ENCODE assay signal across 12 cellular contexts in genomic region chr7:13908667-13909382, GRCh38.
A peak's percentile ranks its signal among the peaks of the same experiment; 100 is the strongest.
DNase-seq lines count a peak whose midpoint lies in the region; ATAC-seq and TF ChIP-seq lines count a peak whose summit lies in the region.
"Had no signal": no experiment of that assay in that cellular context is flagged by ENCODE, and none has a peak within 500 bp of the region (broad histone marks: within the 10 kb centered on the region; RNA-seq: fewer than 3 reads in every experiment).

No MANE protein-coding gene starts in this region.

- H3K4me3 ChIP-seq in ACC112 (ENCODE audit: low read depth, low read length) (no peak overlapping the region), brain microvascular endothelial cell (ENCODE audit: low read depth, low read length) (no peak overlapping the region)
- no peak overlapping the region for H3K4me3 ChIP-seq in naive thymus-derived CD4-positive, alpha-beta T cell (ENCODE audit: low read length)

- H3K4me3 Mint-ChIP-seq in naive thymus-derived CD4-positive, alpha-beta T cell: no peak overlapping the region
- H3K4me3 Mint-ChIP-seq: activated T-helper 1 cell treated with anti-CD3 and anti-CD28 coated beads, Interleukin-12 subunit alpha, Interleukin-12 subunit beta, Interleukin-2, Interleukin-4 antibody, amounts not matched to agents 30 ng/mL and 10 ng/mL and 1 ng/mL, durations not matched to agents 14 hours and 24 hours and 36 hours had no signal

- H3K27me3 ChIP-seq in ACC112 (ENCODE audit: insufficient read depth, low read length) (no peaks in the 10 kb centered on the region), brain microvascular endothelial cell (replicated peaks) (no peaks in the 10 kb centered on the region)
- H3K27me3 ChIP-seq in naive thymus-derived CD4-positive, alpha-beta T cell (ENCODE audit: control insufficient read depth in 2 of 2, insufficient read depth in 2 of 2, low read length in 2 of 2): no peaks in the 10 kb centered on the region

- peaks cover 30% of the 10 kb centered on the region for H3K4me1 ChIP-seq in ACC112 (ENCODE audit: control insufficient read depth, insufficient read depth, low read length, unreplicated experiment)
- H3K4me1 ChIP-seq in naive thymus-derived CD4-positive, alpha-beta T cell (ENCODE audit: control insufficient read depth in 2 of 2, insufficient read depth in 2 of 2, low read length in 2 of 2): peaks cover 0 to 43% of the 10 kb centered on the region in 2 donors

- H3K27ac ChIP-seq in ACC112 (ENCODE audit: low read depth, low read length) (peak overlapping the region; percentile 27; the same call in 1 of the 2 replicates), brain microvascular endothelial cell (no peak overlapping the region)
- H3K27ac ChIP-seq in naive thymus-derived CD4-positive, alpha-beta T cell (ENCODE audit: low read depth, low read length): no peak overlapping the region

- DNase-seq in HEK293T (ENCODE audit: extremely low spot score) (no peak), NCI-H748 treated with DMSO at 0.1 percent for 48 hours (lab: John Stamatoyannopoulos, UW) (peak; percentile 97), brain microvascular endothelial cell (peak; percentile 4), head of caudate nucleus (no peak), ureter (ENCODE audit: low spot score) (no peak)
- DNase-seq in naive thymus-derived CD4-positive, alpha-beta T cell: no peak
- DNase-seq: NCI-H2029, right cardiac atrium had no signal

- H3K27ac Mint-ChIP-seq in naive thymus-derived CD4-positive, alpha-beta T cell: no peak overlapping the region
- H3K27ac Mint-ChIP-seq: activated T-helper 1 cell treated with anti-CD3 and anti-CD28 coated beads, Interleukin-12 subunit alpha, Interleukin-12 subunit beta, Interleukin-2, Interleukin-4 antibody, amounts not matched to agents 30 ng/mL and 10 ng/mL and 1 ng/mL, durations not matched to agents 14 hours and 24 hours and 36 hours; CD14-positive monocyte had no signal

- peak overlapping the region; percentile 20 for H2AFZ ChIP-seq in ACC112 (ENCODE audit: low read length, unreplicated experiment)

- ATAC-seq in GM18511 (IDR thresholded peaks at IDR 0.05; ENCODE audit: unreplicated experiment): no peak
- no peak for ATAC-seq in naive thymus-derived CD4-positive, alpha-beta T cell
- ATAC-seq: right cardiac atrium had no signal

- TF ChIP-seq CTCF in brain microvascular endothelial cell (IDR thresholded peaks at IDR 0.05; ENCODE audit: low read depth, low read length, missing control alignments): no peak

- H3K27me3 Mint-ChIP-seq in naive thymus-derived CD4-positive, alpha-beta T cell: no peaks in the 10 kb centered on the region

- peaks cover 0 to 2% (median 0%) of the 10 kb centered on the region in 11 donors for H3K9me3 Mint-ChIP-seq in naive thymus-derived CD4-positive, alpha-beta T cell
- H3K9me3 Mint-ChIP-seq: activated T-helper 1 cell treated with anti-CD3 and anti-CD28 coated beads, Interleukin-12 subunit alpha, Interleukin-12 subunit beta, Interleukin-2, Interleukin-4 antibody, amounts not matched to agents 30 ng/mL and 10 ng/mL and 1 ng/mL, durations not matched to agents 14 hours and 24 hours and 36 hours; CD14-positive monocyte had no signal

- in situ Hi-C loops in brain microvascular endothelial cell (cut with HindIII; ENCODE audit: low pct_ligation_motif_present, low sequenced_read_pairs): no loop called here

- peaks cover 0 to 16% (median 0%) of the 10 kb centered on the region in 7 donors for H3K4me1 Mint-ChIP-seq in naive thymus-derived CD4-positive, alpha-beta T cell

- no peaks in the 10 kb centered on the region for H3K36me3 Mint-ChIP-seq in naive thymus-derived CD4-positive, alpha-beta T cell
- H3K36me3 Mint-ChIP-seq: CD14-positive monocyte had no signal

- no peaks in the 10 kb centered on the region for H3K9me3 ChIP-seq in naive thymus-derived CD4-positive, alpha-beta T cell (ENCODE audit: control insufficient read depth in 2 of 3, low read length in 3 of 3)

- H3K36me3 ChIP-seq in ACC112 (ENCODE audit: insufficient read depth, low read length) (peaks cover 7% of the 10 kb centered on the region), brain microvascular endothelial cell (replicated peaks) (no peaks in the 10 kb centered on the region)
- H3K36me3 ChIP-seq in naive thymus-derived CD4-positive, alpha-beta T cell (ENCODE audit: control insufficient read depth in 2 of 3, insufficient read depth in 3 of 3, low read length in 3 of 3): no peaks in the 10 kb centered on the region

- CTCF ChIA-PET in HEK293T (lab: Yijun Ruan, JAX): no interaction called here
- CTCF ChIA-PET in naive thymus-derived CD4-positive, alpha-beta T cell (lab: Charles Lee): no interaction called here

- H3K79me2 ChIP-seq in ACC112 (ENCODE audit: control insufficient read depth, insufficient read depth, low read length, unreplicated experiment): no peaks in the 10 kb centered on the region

- intact Hi-C loops in head of caudate nucleus (cut with DNase I): no loop called here
- intact Hi-C loops in naive thymus-derived CD4-positive, alpha-beta T cell (cut with micrococcal nuclease): no loop called here

- POLR2A ChIA-PET in HEK293T (lab: Yijun Ruan, JAX): interaction anchor here (1.0 to 1.8 kb wide), 2 partner anchors 8 to 81 kb away, joined by 3 to 4 read pairs; partner anchors contain the start of gene ETV1
- POLR2A ChIA-PET in naive thymus-derived CD4-positive, alpha-beta T cell (lab: Charles Lee): no interaction called here

TF ChIP-seq in HEK293T, 16 proteins besides CTCF, POLR2A, EP300 and RAD21:
- no peak for TF ChIP-seq ARNT (IDR thresholded peaks at IDR 0.05)
- no peak for TF ChIP-seq FOXK2 (IDR thresholded peaks at IDR 0.05)
- no peak for TF ChIP-seq CTBP1 (IDR thresholded peaks at IDR 0.05; ENCODE audit: borderline replicate concordance)
- no peak for TF ChIP-seq ELF4 (IDR thresholded peaks at IDR 0.05)
- TF ChIP-seq SP1 (IDR thresholded peaks at IDR 0.05): no peak
- TF ChIP-seq TARDBP (IDR thresholded peaks at IDR 0.05): no peak
- no peak for TF ChIP-seq SUZ12 (IDR thresholded peaks at IDR 0.05)
- TF ChIP-seq HDGF (IDR thresholded peaks at IDR 0.05; ENCODE audit: borderline replicate concordance): no peak
- no peak for TF ChIP-seq NFRKB (IDR thresholded peaks at IDR 0.05)
- TF ChIP-seq L3MBTL2 (conservative IDR thresholded peaks at IDR 0.05): 0 out of 2 replicates have a peak, but pooled peaks have one; percentile 17
- no peak for TF ChIP-seq LEF1 (IDR thresholded peaks at IDR 0.05; ENCODE audit: borderline replicate concordance)
- TF ChIP-seq, protein P1, sequence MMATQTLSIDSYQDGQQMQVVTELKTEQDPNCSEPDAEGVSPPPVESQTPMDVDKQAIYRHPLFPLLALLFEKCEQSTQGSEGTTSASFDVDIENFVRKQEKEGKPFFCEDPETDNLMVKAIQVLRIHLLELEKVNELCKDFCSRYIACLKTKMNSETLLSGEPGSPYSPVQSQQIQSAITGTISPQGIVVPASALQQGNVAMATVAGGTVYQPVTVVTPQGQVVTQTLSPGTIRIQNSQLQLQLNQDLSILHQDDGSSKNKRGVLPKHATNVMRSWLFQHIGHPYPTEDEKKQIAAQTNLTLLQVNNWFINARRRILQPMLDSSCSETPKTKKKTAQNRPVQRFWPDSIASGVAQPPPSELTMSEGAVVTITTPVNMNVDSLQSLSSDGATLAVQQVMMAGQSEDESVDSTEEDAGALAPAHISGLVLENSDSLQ (IDR thresholded peaks at IDR 0.05): no peak
- peak; percentile 79; the same call in 1 of the 2 replicates for TF ChIP-seq ZNF384 (IDR thresholded peaks at IDR 0.05)
- TF ChIP-seq FOXM1 (IDR thresholded peaks at IDR 0.05; ENCODE audit: borderline replicate concordance): no peak
- TF ChIP-seq BHLHE40 (IDR thresholded peaks at IDR 0.05; ENCODE audit: borderline replicate concordance): peak; percentile 40; the same call in 1 of the 2 replicates
- no peak for TF ChIP-seq FOXA1 (IDR thresholded peaks at IDR 0.05)

Comparison
In these comparisons a context has a peak if more than half of its experiments do, and no peak if none do; other contexts are left out.
1. DNase-seq: peak in NCI-H748 treated with DMSO at 0.1 percent for 48 hours (single experiment) and brain microvascular endothelial cell (single experiment); none in HEK293T (single experiment), head of caudate nucleus (0 of 42), naive thymus-derived CD4-positive, alpha-beta T cell (0 of 9) and ureter (single experiment).